1 cellular context compared by ENCODE assay signal in genomic region chr5:112083623-112084022, GRCh38.
TF ChIP-seq lines count a peak whose summit lies in the region.

No MANE protein-coding gene starts in this region.

TF ChIP-seq in SK-N-SH, 30 proteins besides CTCF, POLR2A, EP300 and RAD21 (continued from another document):
- TF ChIP-seq USF2 (IDR thresholded peaks at IDR 0.05; ENCODE audit: borderline replicate concordance, low read depth, low read length) (no peak), RCOR1 (IDR thresholded peaks at IDR 0.05; ENCODE audit: low read length) (no peak)
